Comparison of ENCODE assay signal across 8 cellular contexts in the genomic region with DNA sequence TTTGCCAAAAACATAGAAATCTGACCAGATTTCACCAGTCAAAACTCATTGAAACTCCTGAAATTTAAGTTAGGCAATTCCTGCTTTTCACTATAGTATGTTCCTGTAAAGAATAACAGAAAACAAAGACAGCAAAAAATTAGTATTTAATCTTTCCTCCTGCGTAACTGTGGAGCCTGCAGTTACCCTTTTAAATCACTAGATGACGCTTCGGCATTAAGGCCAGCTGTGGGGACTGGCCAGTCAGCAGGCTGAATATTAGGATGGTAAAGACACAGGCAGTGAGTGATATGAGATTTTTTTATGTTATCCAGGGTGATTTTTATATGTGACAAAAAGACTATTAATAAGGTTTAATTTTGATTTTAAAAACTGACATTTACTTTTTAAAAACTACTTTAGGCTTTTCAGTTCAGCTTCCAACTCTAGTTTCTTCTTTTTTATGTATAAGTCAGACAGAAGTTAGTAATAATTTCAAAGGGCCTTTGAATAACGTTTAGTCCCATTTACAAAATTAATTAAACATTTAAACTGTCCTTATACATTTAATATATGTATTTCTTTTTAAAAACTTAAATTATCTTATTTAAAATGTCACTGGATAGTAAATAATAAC.
A peak's percentile ranks its signal among the peaks of the same experiment; 100 is the strongest.
DNase-seq lines count a peak whose midpoint lies in the region; ATAC-seq and TF ChIP-seq lines count a peak whose summit lies in the region.

No MANE protein-coding gene starts in this region.

- TF ChIP-seq CTCF in GM12872 (IDR thresholded peaks at IDR 0.05; ENCODE audit: insufficient read depth, low read depth, low read length), result peak; percentile 68
- peak; percentile 94 for TF ChIP-seq CTCF in chondrocyte (IDR thresholded peaks at IDR 0.05)
- TF ChIP-seq CTCF in lower lobe of right lung (IDR thresholded peaks at IDR 0.05), result peak; percentile 80

- H3K9me3 ChIP-seq in lower lobe of right lung, result no peaks in the 10 kb centered on the region

- H3K27me3 Mint-ChIP-seq in chondrocyte (ENCODE audit: low read depth), result peaks cover 2% of the 10 kb centered on the region

- no peak overlapping the region for H3K4me3 Mint-ChIP-seq in chondrocyte (ENCODE audit: unreplicated experiment)

- DNase-seq in A172 (ENCODE audit: low spot score) (peak; percentile 49), NCI-H748 treated with DMSO at 0.1 percent for 48 hours (lab: John Stamatoyannopoulos, UW) (peak; percentile 3), chondrocyte (ENCODE audit: low spot score) (no peak), lower lobe of right lung (no peak)
- no peak for DNase-seq in activated CD4-positive, CD25-positive, alpha-beta regulatory T cell (lab: John Stamatoyannopoulos, UW)
- DNase-seq in central memory CD4-positive, alpha-beta T cell, result no peak

- intact Hi-C loops in lower lobe of right lung (cut with DNase I), result no loop called here

- no peaks in the 10 kb centered on the region for H3K27me3 ChIP-seq in lower lobe of right lung (ENCODE audit: low read depth)

- H3K36me3 Mint-ChIP-seq in chondrocyte (ENCODE audit: low read depth), result no peaks in the 10 kb centered on the region

- no peaks in the 10 kb centered on the region for H3K36me3 ChIP-seq in lower lobe of right lung

- no peak overlapping the region for H3K27ac ChIP-seq in lower lobe of right lung

- H3K4me3 ChIP-seq in lower lobe of right lung, result no peak overlapping the region

- no peaks in the 10 kb centered on the region for H3K9me3 Mint-ChIP-seq in chondrocyte (ENCODE audit: low read depth)

- no peak overlapping the region for H3K27ac Mint-ChIP-seq in chondrocyte (ENCODE audit: unreplicated experiment)

- H3K4me1 Mint-ChIP-seq in chondrocyte (ENCODE audit: low read depth), result no peaks in the 10 kb centered on the region

- H3K4me1 ChIP-seq in lower lobe of right lung, result no peaks in the 10 kb centered on the region

- ATAC-seq in HG02884 (IDR thresholded peaks at IDR 0.05; ENCODE audit: unreplicated experiment), result peak; percentile 74
- ATAC-seq in lower lobe of right lung, result peak; percentile 59 to 75

Comparison
In these comparisons a context has a peak if more than half of its experiments do, and no peak if none do; other contexts are left out.
1. DNase-seq: peak in A172 (single experiment) and NCI-H748 treated with DMSO at 0.1 percent for 48 hours (single experiment); none in chondrocyte (single experiment), lower lobe of right lung (single experiment), activated CD4-positive, CD25-positive, alpha-beta regulatory T cell (0 of 4) and central memory CD4-positive, alpha-beta T cell (single experiment).
2. Peak in every context shown above with its lines, with median percentiles within 50 percentile points of each other: CTCF ChIP-seq.